ENCODE assay signal across 8 cellular contexts in the genomic region with DNA sequence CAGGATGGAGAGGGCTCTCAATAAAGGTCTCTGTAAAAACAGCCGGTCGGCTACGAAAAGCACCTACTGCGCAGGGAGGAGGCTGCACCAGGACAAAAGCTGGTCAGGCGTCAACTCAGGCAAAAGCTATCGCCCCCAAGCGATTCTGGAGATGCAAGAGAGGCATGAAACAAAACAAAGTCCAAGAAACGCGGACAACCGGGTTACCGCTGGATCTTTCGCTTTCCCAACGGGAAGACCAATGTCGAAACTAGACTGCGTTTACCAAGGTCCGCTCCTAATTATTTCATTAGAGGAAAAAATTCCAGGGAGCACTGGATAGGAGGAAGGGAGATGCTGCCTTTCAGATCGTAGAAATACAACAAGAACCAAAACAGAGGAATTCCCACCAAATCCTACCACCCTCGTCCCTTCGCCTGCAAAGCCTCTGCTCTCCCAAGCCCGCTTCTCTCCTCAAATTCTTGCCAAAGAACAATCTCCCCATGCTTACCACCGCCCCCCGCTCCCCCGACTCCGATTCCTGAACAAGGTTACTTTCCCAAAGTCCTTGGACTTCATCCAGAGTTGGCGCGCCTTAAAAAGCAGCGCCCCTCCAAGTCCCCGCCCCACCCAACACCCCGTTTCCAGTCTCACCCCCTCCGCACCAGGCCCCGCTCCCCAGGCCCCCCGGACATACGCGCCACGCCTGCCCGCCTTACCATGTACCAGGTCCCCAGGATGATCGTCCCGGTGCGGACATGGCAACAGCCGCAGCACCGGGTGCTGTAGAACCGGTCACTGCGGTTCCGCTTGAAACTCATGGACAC. TPM values are rescaled to one million over a fixed set of nuclear protein-coding genes. Genes with fewer than 3 reads are reported as not detected.
DNase-seq lines count a peak whose midpoint lies in the region; ATAC-seq, FAIRE-seq and TF ChIP-seq lines count a peak whose summit lies in the region.

No MANE protein-coding gene starts in this region.

- H3K9me3 Mint-ChIP-seq in nephron progenitor cell: no peaks in the 10 kb centered on the region

- no peak for TF ChIP-seq CTCF in nephron progenitor cell (IDR thresholded peaks at IDR 0.05)

- TF ChIP-seq POLR2A in GM18505 (IDR thresholded peaks at IDR 0.05; ENCODE audit: borderline replicate concordance, extremely low read depth, insufficient read depth, insufficient read length): no peak

- H3K27me3 Mint-ChIP-seq in nephron progenitor cell (ENCODE audit: low read depth, poor library complexity): peaks cover 15% of the 10 kb centered on the region

- DNase-seq in Ammon's horn (ENCODE audit: low spot score) (peak; percentile 63), NCI-H345 treated with DMSO at 0.1 percent for 48 hours (lab: John Stamatoyannopoulos, UW; ENCODE audit: unreplicated experiment) (peak; percentile 64), frontal cortex (ENCODE audit: low spot score in 2 of 2) (peak; percentile 25 to 42), nephron progenitor cell (peak; percentile 47)
- DNase-seq in activated CD8-positive, alpha-beta memory T cell treated with anti-CD3 and anti-CD28 coated beads, Interleukin-2, amount 50 U/mL, for 48 hours: peak; percentile 64

- peaks cover 13% of the 10 kb centered on the region for H3K36me3 Mint-ChIP-seq in nephron progenitor cell (ENCODE audit: low read depth)

- FAIRE-seq in frontal cortex (lab: Jason Lieb, UNC): no peak

- H3K27ac Mint-ChIP-seq in nephron progenitor cell: no peak overlapping the region

- H3K4me3 Mint-ChIP-seq in nephron progenitor cell: no peak overlapping the region

- peaks cover 22% of the 10 kb centered on the region for H3K4me1 Mint-ChIP-seq in nephron progenitor cell

- ATAC-seq in GM18505 (IDR thresholded peaks at IDR 0.05; ENCODE audit: unreplicated experiment) (peak; percentile 21), HG02938 (IDR thresholded peaks at IDR 0.05; ENCODE audit: unreplicated experiment) (peak; percentile 19), HG03378 (IDR thresholded peaks at IDR 0.05; ENCODE audit: unreplicated experiment) (no peak)

RNA-seq across cellular contexts. Expression of a gene that starts 0.5 kb away (rescaled TPM):
- 92.9 TPM for total RNA-seq in frontal cortex

RNA-seq across cellular contexts. Expression of a gene that starts 38.4 kb away (rescaled TPM):
- total RNA-seq in frontal cortex: 1.6 TPM
